8 cellular contexts compared by ENCODE assay signal in genomic region chr10:96747734-96748550, GRCh38. TPM values are rescaled to one million over a fixed set of nuclear protein-coding genes. Genes with fewer than 3 reads are reported as not detected.
DNase-seq lines count a peak whose midpoint lies in the region; ATAC-seq, FAIRE-seq and TF ChIP-seq lines count a peak whose summit lies in the region.

No MANE protein-coding gene starts in this region.

- no peaks in the 10 kb centered on the region for H3K36me3 ChIP-seq in kidney (ENCODE audit: control insufficient read depth in 1 of 2, insufficient read depth in 2 of 2, low read length in 2 of 2)

- ATAC-seq in GM21447 (IDR thresholded peaks at IDR 0.05; ENCODE audit: unreplicated experiment): peak; percentile 88
- peak; percentile 91 for ATAC-seq in HG03565 (IDR thresholded peaks at IDR 0.05; ENCODE audit: unreplicated experiment)
- peak; percentile 82 for ATAC-seq in activated naive CD8-positive, alpha-beta T cell treated with anti-CD3 and anti-CD28 coated beads, Interleukin-2, amount 50 U/mL, for 24 hours

- no peaks in the 10 kb centered on the region for H3K27me3 Mint-ChIP-seq in activated naive CD8-positive, alpha-beta T cell treated with anti-CD3 and anti-CD28 coated beads, Interleukin-2, amount 50 U/mL, for 24 hours

- H3K4me3 ChIP-seq in GM12864 (ENCODE audit: low read depth, low read length) (no peak overlapping the region; the same call in 1 of the 2 replicates), kidney (ENCODE audit: low read length in 2 of 2) (no peak overlapping the region)

- DNase-seq in GM12864 (ENCODE audit: low read depth) (peak; percentile 93), foreskin melanocyte (no peak), kidney (no peak), hippocampal formation (lab: John Stamatoyannopoulos, UW) (no peak), kidney tubule cell (ENCODE audit: low spot score) (no peak)
- peak; percentile 22 for DNase-seq in activated naive CD8-positive, alpha-beta T cell treated with anti-CD3 and anti-CD28 coated beads, Interleukin-2, amount 50 U/mL, for 24 hours

- intact Hi-C loops in kidney (cut with DNase I): no loop called here

- no peaks in the 10 kb centered on the region for H3K36me3 Mint-ChIP-seq in activated naive CD8-positive, alpha-beta T cell treated with anti-CD3 and anti-CD28 coated beads, Interleukin-2, amount 50 U/mL, for 24 hours (ENCODE audit: low read depth)

- no peak for FAIRE-seq in kidney (lab: Jason Lieb, UNC)

- H3K27ac ChIP-seq in kidney (ENCODE audit: low read depth in 2 of 2, low read length in 2 of 2): no peak overlapping the region

- peak overlapping the region; percentile 47 for H3K27ac Mint-ChIP-seq in activated naive CD8-positive, alpha-beta T cell treated with anti-CD3 and anti-CD28 coated beads, Interleukin-2, amount 50 U/mL, for 24 hours

- H3K9ac ChIP-seq in kidney (ENCODE audit: low read length in 2 of 2): no peak overlapping the region

- no peaks in the 10 kb centered on the region for H3K9me3 ChIP-seq in kidney (ENCODE audit: control insufficient read depth in 1 of 2, low read length in 2 of 2)

- no peaks in the 10 kb centered on the region for H3K4me1 ChIP-seq in kidney (ENCODE audit: control insufficient read depth in 1 of 2, insufficient read depth in 1 of 2, low read depth in 1 of 2, low read length in 2 of 2)

- H3K9me3 Mint-ChIP-seq in activated naive CD8-positive, alpha-beta T cell treated with anti-CD3 and anti-CD28 coated beads, Interleukin-2, amount 50 U/mL, for 24 hours: no peaks in the 10 kb centered on the region

- peaks cover 29% of the 10 kb centered on the region for H3K4me1 Mint-ChIP-seq in activated naive CD8-positive, alpha-beta T cell treated with anti-CD3 and anti-CD28 coated beads, Interleukin-2, amount 50 U/mL, for 24 hours

- H3K4me3 Mint-ChIP-seq in activated naive CD8-positive, alpha-beta T cell treated with anti-CD3 and anti-CD28 coated beads, Interleukin-2, amount 50 U/mL, for 24 hours: peak overlapping the region; percentile 23

- no peak for TF ChIP-seq CTCF in GM12864 (IDR thresholded peaks at IDR 0.05; ENCODE audit: low read depth, low read length, missing control alignments)
- TF ChIP-seq CTCF in kidney (IDR thresholded peaks at IDR 0.05; ENCODE audit: borderline replicate concordance, extremely low read depth, insufficient read depth): no peak

RNA-seq across cellular contexts. Expression of gene PIK3AP1, which starts 27.6 kb away (rescaled TPM):
- total RNA-seq in kidney: 28.4 TPM
- 6.5 TPM for polyA plus RNA-seq in kidney (ENCODE audit: insufficient read depth, low read depth, low replicate concordance)

Comparison
In these comparisons a context has a peak if more than half of its experiments do, and no peak if none do; other contexts are left out.
1. DNase-seq: peak in GM12864 (single experiment) and activated naive CD8-positive, alpha-beta T cell treated with anti-CD3 and anti-CD28 coated beads, Interleukin-2, amount 50 U/mL, for 24 hours (single experiment); none in foreskin melanocyte (single experiment), kidney (single experiment), hippocampal formation (0 of 2) and kidney tubule cell (single experiment).
2. Peak in every context shown above with its lines, with median percentiles within 50 percentile points of each other: ATAC-seq.